In genomic region chr2:239811806-239812560, GRCh38 we compare ENCODE assay signal across 18 cellular contexts.
A peak's percentile ranks its signal among the peaks of the same experiment; 100 is the strongest.
DNase-seq lines count a peak whose midpoint lies in the region; ATAC-seq and TF ChIP-seq lines count a peak whose summit lies in the region.
"Had no signal": no experiment of that assay in that cellular context is flagged by ENCODE, and none has a peak within 500 bp of the region (broad histone marks: within the 10 kb centered on the region; RNA-seq: fewer than 3 reads in every experiment).

No MANE protein-coding gene starts in this region.

- H3K27me3 ChIP-seq in gastroesophageal sphincter (no peaks in the 10 kb centered on the region), sigmoid colon (no peaks in the 10 kb centered on the region)

- H3K4me1 Mint-ChIP-seq in natural killer cell treated with Interleukin-12 subunit alpha and Interleukin-12 subunit beta and Interleukin-15 and Interleukin-18, amount 100 ng/mL, for 72 hours (ENCODE audit: low read depth in 2 of 2): no peaks in the 10 kb centered on the region
- H3K4me1 Mint-ChIP-seq in natural killer cell: no peaks in the 10 kb centered on the region

- TF ChIP-seq POLR2A in gastroesophageal sphincter (IDR thresholded peaks at IDR 0.05) (no peak), sigmoid colon (IDR thresholded peaks at IDR 0.05) (no peak)

- H3K4me3 ChIP-seq in gastroesophageal sphincter: no peak overlapping the region
- H3K4me3 ChIP-seq in sigmoid colon: no peak overlapping the region
- H3K4me3 ChIP-seq: K562 had no signal

- H3K36me3 Mint-ChIP-seq in natural killer cell treated with Interleukin-12 subunit alpha and Interleukin-12 subunit beta and Interleukin-15 and Interleukin-18, amount 100 ng/mL, for 72 hours: no peaks in the 10 kb centered on the region
- no peaks in the 10 kb centered on the region for H3K36me3 Mint-ChIP-seq in natural killer cell
- H3K36me3 Mint-ChIP-seq: CD4-positive, CD25-positive, alpha-beta regulatory T cell had no signal

- 96% methylated on average over 17 of the region's 20 CpGs; no CpG with 5 or more reads in 1 of the 2 donors for WGBS in gastroesophageal sphincter (ENCODE audit: low coverage in 1 of 2), 2 donors
- WGBS in sigmoid colon, 2 donors: 92 to 94% methylated on average over 20 of the region's 20 CpGs

- H3K4me3 Mint-ChIP-seq in natural killer cell treated with Interleukin-12 subunit alpha and Interleukin-12 subunit beta and Interleukin-15 and Interleukin-18, amount 100 ng/mL, for 72 hours: no peak overlapping the region
- no peak overlapping the region for H3K4me3 Mint-ChIP-seq in natural killer cell
- H3K4me3 Mint-ChIP-seq: CD4-positive, CD25-positive, alpha-beta regulatory T cell had no signal

- intact Hi-C loops in natural killer cell (cut with micrococcal nuclease): no loop called here
- intact Hi-C loops in sigmoid colon (cut with DNase I): loop anchor here (10.0 kb wide), 5 partner anchors 173 to 737 kb away; partner anchors contain the start of gene HDAC4

- H3K36me3 ChIP-seq in gastroesophageal sphincter (no peaks in the 10 kb centered on the region), sigmoid colon (no peaks in the 10 kb centered on the region)

- H3K4me1 ChIP-seq in gastroesophageal sphincter: peaks cover 5 to 52% (median 42%) of the 10 kb centered on the region in 3 donors
- H3K4me1 ChIP-seq in sigmoid colon: peaks cover 0 to 48% (median 40%) of the 10 kb centered on the region in 4 donors
- H3K4me1 ChIP-seq: Caco-2 had no signal

- no peak for TF ChIP-seq CTCF in natural killer cell (IDR thresholded peaks at IDR 0.05)
- no peak for TF ChIP-seq CTCF in gastroesophageal sphincter (IDR thresholded peaks at IDR 0.05)
- TF ChIP-seq CTCF in sigmoid colon (IDR thresholded peaks at IDR 0.05): no peak

- no peak for ATAC-seq in natural killer cell treated with Interleukin-12 subunit alpha and Interleukin-12 subunit beta and Interleukin-15 and Interleukin-18, amount 100 ng/mL, for 72 hours
- ATAC-seq in natural killer cell (no peak), gastroesophageal sphincter (no peak), GM18861 (IDR thresholded peaks at IDR 0.05; ENCODE audit: unreplicated experiment) (no peak), HG03108 (IDR thresholded peaks at IDR 0.05; ENCODE audit: unreplicated experiment) (no peak)
- ATAC-seq: K562 had no signal

- no peak for TF ChIP-seq EP300 in gastroesophageal sphincter (IDR thresholded peaks at IDR 0.05)
- no peak for TF ChIP-seq EP300 in sigmoid colon (IDR thresholded peaks at IDR 0.05)

- DNase-seq in natural killer cell treated with Interleukin-12 subunit alpha and Interleukin-12 subunit beta and Interleukin-15 and Interleukin-18, amount 100 ng/mL, for 72 hours (ENCODE audit: low spot score): peak; percentile 48
- DNase-seq in natural killer cell: no peak
- DNase-seq in sigmoid colon: peak; percentile 28
- DNase-seq in HK-2 (ENCODE audit: unreplicated experiment): no peak
- DNase-seq: Caco-2; CD4-positive, CD25-positive, alpha-beta regulatory T cell; DMS153; EL; H7; NCI-H1417 treated with DMSO at 0.1 percent for 48 hours; NCI-H1930; NCI-H446; NK-92 treated with Interleukin-12 subunit alpha and Interleukin-12 subunit beta, amount 100 ng/mL, for 24 hours; SIG-M5 had no signal

- no peaks in the 10 kb centered on the region for H3K9me3 Mint-ChIP-seq in natural killer cell treated with Interleukin-12 subunit alpha and Interleukin-12 subunit beta and Interleukin-15 and Interleukin-18, amount 100 ng/mL, for 72 hours
- no peaks in the 10 kb centered on the region for H3K9me3 Mint-ChIP-seq in natural killer cell
- H3K9me3 Mint-ChIP-seq: CD4-positive, CD25-positive, alpha-beta regulatory T cell had no signal

- peaks cover 5 to 6% of the 10 kb centered on the region in 2 donors for H3K27me3 Mint-ChIP-seq in natural killer cell treated with Interleukin-12 subunit alpha and Interleukin-12 subunit beta and Interleukin-15 and Interleukin-18, amount 100 ng/mL, for 72 hours
- H3K27me3 Mint-ChIP-seq in natural killer cell (ENCODE audit: low read depth in 2 of 2): peaks cover 0 to 2% of the 10 kb centered on the region in 2 donors
- H3K27me3 Mint-ChIP-seq: CD4-positive, CD25-positive, alpha-beta regulatory T cell had no signal

- no peaks in the 10 kb centered on the region for H3K9me3 ChIP-seq in gastroesophageal sphincter
- H3K9me3 ChIP-seq in sigmoid colon: no peaks in the 10 kb centered on the region
- H3K9me3 ChIP-seq: Caco-2 had no signal

- H3K27ac Mint-ChIP-seq in natural killer cell treated with Interleukin-12 subunit alpha and Interleukin-12 subunit beta and Interleukin-15 and Interleukin-18, amount 100 ng/mL, for 72 hours: no peak overlapping the region
- no peak overlapping the region for H3K27ac Mint-ChIP-seq in natural killer cell

- peak overlapping the region; percentile 47 to 96 (median 86) for H3K27ac ChIP-seq in gastroesophageal sphincter
- H3K27ac ChIP-seq in sigmoid colon: peak overlapping the region in 3 of 4 donors; percentile 35 to 97 (median 78)

Comparison
In these comparisons a context has a peak if more than half of its experiments do, and no peak if none do; other contexts are left out.
1. DNase-seq: peak in natural killer cell treated with Interleukin-12 subunit alpha and Interleukin-12 subunit beta and Interleukin-15 and Interleukin-18, amount 100 ng/mL, for 72 hours (single experiment) and sigmoid colon (single experiment); none in natural killer cell (single experiment) and HK-2 (single experiment).